Comparison of ENCODE assay signal across 9 cellular contexts in genomic region chr6:112029045-112029822, GRCh38. TPM values are rescaled to one million over a fixed set of nuclear protein-coding genes. Genes with fewer than 3 reads are reported as not detected.
DNase-seq lines count a peak whose midpoint lies in the region; TF ChIP-seq lines count a peak whose summit lies in the region.
"Had no signal": no experiment of that assay in that cellular context is flagged by ENCODE, and none has a peak within 500 bp of the region (broad histone marks: within the 10 kb centered on the region; RNA-seq: fewer than 3 reads in every experiment).

No MANE protein-coding gene starts in this region.

- peak; percentile 76 for TF ChIP-seq CTCF in mesothelial cell of epicardium (IDR thresholded peaks at IDR 0.05; ENCODE audit: unreplicated experiment)

- H3K4me3 Mint-ChIP-seq in activated CD4-positive, alpha-beta T cell treated with anti-CD3 and anti-CD28 coated beads, Interleukin-2, amount 10 ng/mL, durations not matched to agents 24 days and 14 days: peak overlapping the region; percentile 0
- H3K4me3 Mint-ChIP-seq in mesothelial cell of epicardium: no peak overlapping the region

- no peaks in the 10 kb centered on the region for H3K27me3 Mint-ChIP-seq in activated CD4-positive, alpha-beta T cell treated with anti-CD3 and anti-CD28 coated beads, Interleukin-2, amount 10 ng/mL, durations not matched to agents 24 days and 14 days
- H3K27me3 Mint-ChIP-seq in mesothelial cell of epicardium (ENCODE audit: low read depth): peaks cover 9% of the 10 kb centered on the region

- peak; percentile 6 for DNase-seq in DMS114 treated with DMSO at 0.1 percent for 48 hours (lab: John Stamatoyannopoulos, UW; ENCODE audit: unreplicated experiment)
- DNase-seq in HEK293T (ENCODE audit: extremely low spot score): peak; percentile 79
- peak; percentile 2 for DNase-seq in NCI-H345 treated with DMSO at 0.1 percent for 48 hours (lab: John Stamatoyannopoulos, UW; ENCODE audit: unreplicated experiment)
- DNase-seq in activated CD4-positive, alpha-beta T cell treated with anti-CD3 and anti-CD28 coated beads, Interleukin-2, amount 10 ng/mL, durations not matched to agents 24 days and 14 days: peak; percentile 86
- peak; percentile 91 for DNase-seq in dermis blood vessel endothelial cell
- peak in 1 of 2 experiments; percentile 75 for DNase-seq in mesothelial cell of epicardium (ENCODE audit: low spot score in 2 of 2, unreplicated experiment in 2 of 2)
- DNase-seq in stimulated activated CD8-positive, alpha-beta memory T cell treated with anti-CD3 and anti-CD28 coated beads, Interleukin-7, amount 100 ng/mL, for 24 hours (ENCODE audit: low read depth): peak; percentile 35
- DNase-seq in GOT3 (lab: John Stamatoyannopoulos, UW): no peak

- peaks cover 11% of the 10 kb centered on the region for H3K36me3 Mint-ChIP-seq in activated CD4-positive, alpha-beta T cell treated with anti-CD3 and anti-CD28 coated beads, Interleukin-2, amount 10 ng/mL, durations not matched to agents 24 days and 14 days (ENCODE audit: low read depth)
- peaks cover 5% of the 10 kb centered on the region for H3K36me3 Mint-ChIP-seq in mesothelial cell of epicardium

- POLR2A ChIA-PET in HEK293T (lab: Yijun Ruan, JAX): no interaction called here

- peaks cover 13% of the 10 kb centered on the region for H3K9me3 Mint-ChIP-seq in activated CD4-positive, alpha-beta T cell treated with anti-CD3 and anti-CD28 coated beads, Interleukin-2, amount 10 ng/mL, durations not matched to agents 24 days and 14 days
- peaks cover 6% of the 10 kb centered on the region for H3K9me3 Mint-ChIP-seq in mesothelial cell of epicardium

- intact Hi-C loops in activated CD4-positive, alpha-beta T cell treated with anti-CD3 and anti-CD28 coated beads, Interleukin-2, amount 10 ng/mL, durations not matched to agents 24 days and 14 days (cut with micrococcal nuclease): loop anchor here (5.0 kb wide), 1 partner anchor 37 kb away; no protein-coding TSS in a partner anchor

- CTCF ChIA-PET in HEK293T (lab: Yijun Ruan, JAX): interaction anchor here (0.6 to 2.3 kb wide), 6 partner anchors 10 to 277 kb away, joined by 3 to 10 read pairs (median 4); no protein-coding TSS in a partner anchor

- H3K4me1 Mint-ChIP-seq in activated CD4-positive, alpha-beta T cell treated with anti-CD3 and anti-CD28 coated beads, Interleukin-2, amount 10 ng/mL, durations not matched to agents 24 days and 14 days: peaks cover 56% of the 10 kb centered on the region
- H3K4me1 Mint-ChIP-seq in mesothelial cell of epicardium: peaks cover 19% of the 10 kb centered on the region

- peak overlapping the region; percentile 93 for H3K27ac Mint-ChIP-seq in activated CD4-positive, alpha-beta T cell treated with anti-CD3 and anti-CD28 coated beads, Interleukin-2, amount 10 ng/mL, durations not matched to agents 24 days and 14 days
- H3K27ac Mint-ChIP-seq in mesothelial cell of epicardium: no peak overlapping the region

TF ChIP-seq in HEK293T, 16 proteins besides CTCF, POLR2A, EP300 and RAD21:
- no peak for TF ChIP-seq LEF1 (IDR thresholded peaks at IDR 0.05; ENCODE audit: borderline replicate concordance)
- TF ChIP-seq HDGF (IDR thresholded peaks at IDR 0.05; ENCODE audit: borderline replicate concordance): no peak
- TF ChIP-seq ELF4 (IDR thresholded peaks at IDR 0.05): no peak
- no peak for TF ChIP-seq BHLHE40 (IDR thresholded peaks at IDR 0.05; ENCODE audit: borderline replicate concordance)
- TF ChIP-seq FOXM1 (IDR thresholded peaks at IDR 0.05; ENCODE audit: borderline replicate concordance): no peak
- TF ChIP-seq L3MBTL2 (conservative IDR thresholded peaks at IDR 0.05): peak; percentile 36
- TF ChIP-seq TARDBP (IDR thresholded peaks at IDR 0.05): no peak

RNA-seq across cellular contexts. Expression of gene CCN6, which starts 24.7 kb away (rescaled TPM):
- 0.26 and 0.72 TPM in 2 replicates for total RNA-seq in activated CD4-positive, alpha-beta T cell treated with anti-CD3 and anti-CD28 coated beads, Interleukin-2, amount 10 ng/mL, durations not matched to agents 24 days and 14 days
- total RNA-seq in dermis blood vessel endothelial cell (not detected in 2 replicates), mesothelial cell of epicardium (not detected in 3 replicates)
- total RNA-seq: T-helper 2 cell treated with Interferon-gamma antibody and Interleukin-4, amounts not matched to agents 100 ng/mL and 5 ng/mL, for 36 hours had no signal

RNA-seq across cellular contexts. Expression of gene TUBE1, which starts 58.0 kb away (rescaled TPM):
- 24.3 and 30.1 TPM in 2 replicates for total RNA-seq in activated CD4-positive, alpha-beta T cell treated with anti-CD3 and anti-CD28 coated beads, Interleukin-2, amount 10 ng/mL, durations not matched to agents 24 days and 14 days
- total RNA-seq in dermis blood vessel endothelial cell (18.4 and 18.9 TPM in 2 replicates), mesothelial cell of epicardium (19.0 to 20.7 TPM (median 19.6 TPM) in 3 replicates)

RNA-seq across cellular contexts. Expression of gene FAM229B, which starts 58.2 kb away (rescaled TPM):
- total RNA-seq in activated CD4-positive, alpha-beta T cell treated with anti-CD3 and anti-CD28 coated beads, Interleukin-2, amount 10 ng/mL, durations not matched to agents 24 days and 14 days: 0.91 and 0.97 TPM in 2 replicates
- total RNA-seq in dermis blood vessel endothelial cell: 10.4 and 10.5 TPM in 2 replicates
- total RNA-seq in mesothelial cell of epicardium: 21.7 to 23.6 TPM (median 22.7 TPM) in 3 replicates
